In the genomic region with DNA sequence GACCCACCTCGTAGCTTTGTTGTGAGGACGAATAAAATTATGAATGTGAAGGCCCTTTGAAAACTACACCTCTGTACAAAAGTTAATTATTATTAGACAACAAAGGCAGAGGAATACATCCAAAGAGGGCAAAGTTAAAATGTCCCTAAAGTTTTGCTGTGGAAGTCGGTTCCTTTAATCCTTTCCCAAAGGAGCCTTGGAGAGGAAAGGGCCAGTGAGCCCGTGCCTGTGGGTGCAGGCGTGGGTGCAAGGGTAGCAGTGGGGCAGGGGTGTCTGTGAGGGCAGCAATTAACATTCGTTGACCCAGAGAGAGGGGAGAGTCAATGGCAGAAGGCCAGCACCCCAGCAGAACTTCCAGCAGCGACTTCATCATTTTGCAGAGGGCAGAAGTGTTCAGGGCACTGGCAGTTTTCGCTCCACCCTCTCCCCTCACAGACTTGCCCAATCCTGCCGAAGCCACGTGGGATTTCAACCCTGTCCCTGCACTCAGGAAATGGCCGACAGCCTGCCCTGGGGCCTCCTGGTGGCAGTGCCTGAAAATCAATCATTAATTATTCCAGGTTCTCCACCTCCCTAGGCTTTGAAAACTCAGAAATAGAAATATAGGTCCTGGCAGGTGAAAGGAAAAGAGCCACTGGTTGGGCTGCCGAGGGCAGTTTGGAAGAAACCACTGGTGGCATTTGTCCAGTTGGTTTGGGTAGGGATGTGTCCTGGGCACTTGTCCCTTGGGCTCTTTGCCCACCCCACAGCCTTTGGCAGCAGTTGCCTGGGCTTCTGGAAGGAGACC, we compare ENCODE assay signal across 9 cellular contexts. TPM values are rescaled to one million over a fixed set of nuclear protein-coding genes. Genes with fewer than 3 reads are reported as not detected.
A peak's percentile ranks its signal among the peaks of the same experiment; 100 is the strongest.
DNase-seq lines count a peak whose midpoint lies in the region; ATAC-seq and TF ChIP-seq lines count a peak whose summit lies in the region.
"Had no signal": no experiment of that assay in that cellular context is flagged by ENCODE, and none has a peak within 500 bp of the region (broad histone marks: within the 10 kb centered on the region; RNA-seq: fewer than 3 reads in every experiment).

No MANE protein-coding gene starts in this region.

- H4K20me1 ChIP-seq in IMR-90 (ENCODE audit: insufficient read depth, low read length), result no peaks in the 10 kb centered on the region

- H2AK5ac ChIP-seq in IMR-90 (ENCODE audit: low read depth, low read length), result peak overlapping the region; percentile 89

- H2BK15ac ChIP-seq in IMR-90 (ENCODE audit: low read depth, low read length), result peak overlapping the region; percentile 12; the same call in 2 of the 3 replicates

- peak overlapping the region; percentile 77 for H2AFZ ChIP-seq in IMR-90 (replicated peaks; ENCODE audit: low read length, poor library complexity)

- H2BK20ac ChIP-seq in IMR-90 (ENCODE audit: low read depth, low read length), result peak overlapping the region; percentile 94

- peak overlapping the region; percentile 64; the same call in 1 of the 2 replicates for H3K23ac ChIP-seq in IMR-90 (ENCODE audit: low read depth, low read length)

- H3K4me1 ChIP-seq in IMR-90 (ENCODE audit: control insufficient read depth, insufficient read depth, low read length) (peaks cover 19% of the 10 kb centered on the region), breast epithelium (no peaks in the 10 kb centered on the region), lower lobe of right lung (peaks cover 25% of the 10 kb centered on the region)

- H3K9me3 ChIP-seq in IMR-90 (ENCODE audit: control insufficient read depth, insufficient read depth, low read length) (no peaks in the 10 kb centered on the region; the same call in 1 of the 2 replicates), breast epithelium (no peaks in the 10 kb centered on the region), lower lobe of right lung (no peaks in the 10 kb centered on the region)

- H3K4me2 ChIP-seq in IMR-90 (ENCODE audit: low read depth, low read length), result no peak overlapping the region

- H2BK5ac ChIP-seq in IMR-90 (ENCODE audit: low read depth, low read length, poor library complexity, severe bottlenecking), result peak overlapping the region; percentile 61

- dilution Hi-C loops in IMR-90 (cut with HindIII; ENCODE audit: low sequenced_read_pairs, unreplicated experiment), result no loop called here

- ATAC-seq in IMR-90 (ENCODE audit: low read depth) (no peak), lower lobe of right lung (peak; percentile 78 to 82), GM21447 (IDR thresholded peaks at IDR 0.05; ENCODE audit: unreplicated experiment) (no peak)

- no peaks in the 10 kb centered on the region for H3K79me1 ChIP-seq in IMR-90 (ENCODE audit: low read depth in 1 of 2, low read length in 2 of 2)

- H2BK120ac ChIP-seq in IMR-90 (ENCODE audit: low read depth, low read length), result peak overlapping the region; percentile 84

- DNase-seq in 8988T (peak; percentile 28), IMR-90 (peak; percentile 4), breast epithelium (ENCODE audit: low spot score in 2 of 2) (peak in 1 of 2 donors; percentile 67), lower lobe of right lung (peak; percentile 82)
- no peak for DNase-seq in stimulated activated CD4-positive, alpha-beta T cell treated with anti-CD3 and anti-CD28 coated beads, Interleukin-2, amount 100 ng/mL, for 48 hours
- no peak for DNase-seq in activated CD4-positive, alpha-beta T cell treated with anti-CD3 and anti-CD28 coated beads for 48 hours
- DNase-seq in central memory CD4-positive, alpha-beta T cell, result no peak
- DNase-seq: NCI-H1436 treated with DMSO at 0.1 percent for 48 hours had no signal

- TF ChIP-seq POLR2A in IMR-90 (IDR thresholded peaks at IDR 0.05; ENCODE audit: low read depth, low read length) (no peak), breast epithelium (IDR thresholded peaks at IDR 0.05) (no peak)

- peak overlapping the region; percentile 35; the same call in 1 of the 2 replicates for H4K5ac ChIP-seq in IMR-90 (ENCODE audit: low read depth, low read length)

- H4K91ac ChIP-seq in IMR-90 (ENCODE audit: insufficient read depth, low read depth, low read length), result peak overlapping the region; percentile 85

- no peak overlapping the region for H3K9ac ChIP-seq in IMR-90 (ENCODE audit: low read depth, low read length)

- no TSS peak for BruUV-seq in IMR-90 (replicated peaks; lab: Mats Ljungman, UMichigan)

- H3K14ac ChIP-seq in IMR-90 (replicated peaks; ENCODE audit: low read depth, low read length), result peak overlapping the region; percentile 46; the same call in 1 of the 2 replicates

- H3K4ac ChIP-seq in IMR-90 (ENCODE audit: low read depth, low read length), result peak overlapping the region; percentile 84

- WGBS in IMR-90 (ENCODE audit: extremely low coverage in 2 of 2, insufficient read length in 1 of 2), 2 experiments, result 47% methylated on average over 3 of the region's 12 CpGs; no CpG with 5 or more reads in 1 of the 2 experiments

- peak overlapping the region; percentile 63; the same call in 1 of the 2 replicates for H3K18ac ChIP-seq in IMR-90 (ENCODE audit: low read depth, low read length)

- intact Hi-C loops in IMR-90 (cut with micrococcal nuclease) (loop anchor here (2.0 kb wide), 1 partner anchor 72 kb away; no protein-coding TSS in a partner anchor), breast epithelium (cut with DNase I; ENCODE audit: low total_unique reads) (loop anchor here (2.0 kb wide), 1 partner anchor 26 kb away; no protein-coding TSS in a partner anchor), lower lobe of right lung (cut with DNase I) (no loop called here)

- H3K27me3 ChIP-seq in IMR-90 (ENCODE audit: control insufficient read depth, insufficient read depth, low read length) (peaks cover 14% of the 10 kb centered on the region), breast epithelium (peaks cover 0 to 7% of the 10 kb centered on the region in 2 donors), lower lobe of right lung (ENCODE audit: low read depth) (peaks cover 16% of the 10 kb centered on the region)

- H3K27ac ChIP-seq in IMR-90 (ENCODE audit: insufficient read depth, low read length), result no peak overlapping the region
- H3K27ac ChIP-seq in breast epithelium, result peak overlapping the region; percentile 69 to 80
- peak overlapping the region; percentile 76 for H3K27ac ChIP-seq in lower lobe of right lung

- TF ChIP-seq CTCF in IMR-90 (conservative IDR thresholded peaks at IDR 0.05; ENCODE audit: low read depth, low read length) (0 out of 2 replicates have a peak, but pooled peaks have one; percentile 6), breast epithelium (IDR thresholded peaks at IDR 0.05) (peak in 2 of 3 donors; percentile 20 to 27), lower lobe of right lung (IDR thresholded peaks at IDR 0.05) (peak; percentile 30)

- H3K4me3 ChIP-seq in IMR-90 (ENCODE audit: insufficient read depth, low read depth, low read length), result no peak overlapping the region
- H3K4me3 ChIP-seq in breast epithelium, result no peak overlapping the region
- no peak overlapping the region for H3K4me3 ChIP-seq in lower lobe of right lung

- CTCF ChIA-PET in IMR-90 (lab: Yijun Ruan, JAX), result interaction anchor here (1.2 kb wide), 1 partner anchor 13 kb away, joined by 3 read pairs; no protein-coding TSS in a partner anchor

- H3K56ac ChIP-seq in IMR-90 (ENCODE audit: extremely low read depth, insufficient read depth, low read length), result 0 out of 2 replicates have a peak overlapping the region, but pooled peaks have one; percentile 26

- H3K36me3 ChIP-seq in IMR-90 (ENCODE audit: control insufficient read depth, insufficient read depth, low read length) (no peaks in the 10 kb centered on the region), breast epithelium (no peaks in the 10 kb centered on the region), lower lobe of right lung (no peaks in the 10 kb centered on the region)

- in situ Hi-C loops in IMR-90 (cut with MboI; ENCODE audit: low sequenced_read_pairs), result no loop called here

- H3K9me1 ChIP-seq in IMR-90 (ENCODE audit: insufficient read depth, low read length), result peaks cover 12% of the 10 kb centered on the region

- POLR2A ChIA-PET in IMR-90 (lab: Charles Lee; ENCODE audit: unreplicated experiment), result no interaction called here

- H2AK9ac ChIP-seq in IMR-90 (replicated peaks; ENCODE audit: low read depth, low read length, poor library complexity), result peak overlapping the region; percentile 96

- peak overlapping the region; percentile 93 to 97; a peak in 3 of 4 replicates for H4K8ac ChIP-seq in IMR-90 (ENCODE audit: low read depth in 2 of 2, low read length in 2 of 2)

- TF ChIP-seq RAD21 in IMR-90 (IDR thresholded peaks at IDR 0.05; ENCODE audit: low read length), result no peak

TF ChIP-seq in IMR-90, 13 proteins besides CTCF, POLR2A, EP300 and RAD21:
- TF ChIP-seq CEBPB (IDR thresholded peaks at IDR 0.05; ENCODE audit: low read depth, low read length) (peak; percentile 33; the same call in 1 of the 2 replicates), FOS (IDR thresholded peaks at IDR 0.05; ENCODE audit: low read depth, low read length) (no peak)

RNA-seq across cellular contexts. Expression of gene PAX8, which starts 4.2 kb away (rescaled TPM):
- total RNA-seq in IMR-90 (2012; rRNA removed) (0.18 and 0.28 TPM in 2 replicates), breast epithelium (1 to 10 TPM in 2 of 3 donors, under 1 TPM in 1; under 0.01 to 2.6 (median 1.0) TPM), lower lobe of right lung (1.2 TPM)
- 1.1 and 1.5 TPM in 2 replicates for polyA plus RNA-seq in IMR-90 (2012; rRNA removed)
- polyA plus RNA-seq in IMR-90 (2012; cell fraction: cytosol; rRNA removed), result 0.37 and 0.92 TPM in 2 replicates
- polyA plus RNA-seq in IMR-90 (2012; cell fraction: nucleus; rRNA removed; ENCODE audit: low replicate concordance), result 1.8 and 3.0 TPM in 2 replicates

Comparison
In these comparisons a context has a peak if more than half of its experiments do, and no peak if none do; other contexts are left out.
1. DNase-seq: peak in 8988T (single experiment), IMR-90 (single experiment) and lower lobe of right lung (single experiment); none in stimulated activated CD4-positive, alpha-beta T cell treated with anti-CD3 and anti-CD28 coated beads, Interleukin-2, amount 100 ng/mL, for 48 hours (0 of 2), activated CD4-positive, alpha-beta T cell treated with anti-CD3 and anti-CD28 coated beads for 48 hours (single experiment) and central memory CD4-positive, alpha-beta T cell (single experiment).
2. ATAC-seq: peak in lower lobe of right lung (2 of 2); none in IMR-90 (single experiment) and GM21447 (single experiment).
3. Peak in every context shown above with its lines, with median percentiles within 50 percentile points of each other: CTCF ChIP-seq.